11 cellular contexts compared by ENCODE assay signal in genomic region chr10:87531908-87532622, GRCh38. TPM values are rescaled to one million over a fixed set of nuclear protein-coding genes. Genes with fewer than 3 reads are reported as not detected.
DNase-seq lines count a peak whose midpoint lies in the region; ATAC-seq and TF ChIP-seq lines count a peak whose summit lies in the region.
"Had no signal": no experiment of that assay in that cellular context is flagged by ENCODE, and none has a peak within 500 bp of the region (broad histone marks: within the 10 kb centered on the region; RNA-seq: fewer than 3 reads in every experiment).

No MANE protein-coding gene starts in this region.

- TF ChIP-seq CTCF in KMS-11 (conservative IDR thresholded peaks at IDR 0.05; ENCODE audit: low read depth, low read length) (no peak), cardiac fibroblast (IDR thresholded peaks at IDR 0.05; ENCODE audit: low read depth, low read length) (no peak), right atrium auricular region (IDR thresholded peaks at IDR 0.05) (no peak), spleen (IDR thresholded peaks at IDR 0.05 in 8 of 11, conservative IDR thresholded peaks at IDR 0.05 in 3 of 11) (no peak)

- no peak overlapping the region for H3K4me2 ChIP-seq in KMS-11

- ATAC-seq in GM19351 (IDR thresholded peaks at IDR 0.05; ENCODE audit: unreplicated experiment) (no peak), HG03108 (IDR thresholded peaks at IDR 0.05; ENCODE audit: unreplicated experiment) (no peak)

- H3K36me3 ChIP-seq in KMS-11 (ENCODE audit: insufficient read depth) (no peaks in the 10 kb centered on the region), right atrium auricular region (peaks cover 15% of the 10 kb centered on the region), spleen (peaks cover 0 to 38% (median 17%) of the 10 kb centered on the region in 6 donors)

- H4K20me1 ChIP-seq in KMS-11 (ENCODE audit: insufficient read depth), result no peaks in the 10 kb centered on the region

- H3K4me3 ChIP-seq in KMS-11 (IDR thresholded peaks at IDR 0.05; ENCODE audit: insufficient read depth, low read depth, low read length), result no peak overlapping the region
- no peak overlapping the region for H3K4me3 ChIP-seq in cardiac fibroblast (replicated peaks in 1 of 2; ENCODE audit: low read depth in 2 of 2, low read length in 2 of 2)
- H3K4me3 ChIP-seq in right atrium auricular region, result no peak overlapping the region
- H3K4me3 ChIP-seq in spleen, result no peak overlapping the region
- H3K4me3 ChIP-seq: SK-N-MC had no signal

- H3K27ac ChIP-seq in KMS-11 (peak overlapping the region; percentile 19; the same call in 1 of the 2 replicates), right atrium auricular region (peak overlapping the region; percentile 43 to 49), spleen (peak overlapping the region in 6 of 8 donors; percentile 16 to 60 (median 41))
- H3K27ac ChIP-seq: SK-N-MC had no signal

- DNase-seq in cardiac fibroblast (ENCODE audit: low read depth in 2 of 2) (peak; percentile 75 to 87), right atrium auricular region (ENCODE audit: low spot score) (peak; percentile 76), spleen (no peak), CD1c-positive myeloid dendritic cell (ENCODE audit: extremely low spot score) (no peak), NCI-H2227 treated with DMSO at 0.1 percent for 48 hours (lab: John Stamatoyannopoulos, UW) (no peak)
- DNase-seq: Caco-2, kidney glomerular epithelial cell had no signal

- H3K9me3 ChIP-seq in right atrium auricular region (peaks cover 0 to 8% of the 10 kb centered on the region in 2 donors), spleen (peaks cover 0 to 10% (median 3%) of the 10 kb centered on the region in 8 donors)
- H3K9me3 ChIP-seq: Caco-2 had no signal

- no peak overlapping the region for H2AFZ ChIP-seq in KMS-11 (ENCODE audit: low read depth)

- H3K9ac ChIP-seq in KMS-11, result no peak overlapping the region

- H3K27me3 ChIP-seq in KMS-11 (ENCODE audit: insufficient read depth, low read depth) (no peaks in the 10 kb centered on the region), right atrium auricular region (no peaks in the 10 kb centered on the region), spleen (replicated peaks in 1 of 7) (no peaks in the 10 kb centered on the region)

- TF ChIP-seq POLR2A in spleen (IDR thresholded peaks at IDR 0.05), result no peak

- H3K4me1 ChIP-seq in KMS-11 (ENCODE audit: low read depth, poor library complexity, severe bottlenecking), result peaks cover 53% of the 10 kb centered on the region
- H3K4me1 ChIP-seq in right atrium auricular region, result peaks cover 0 to 3% of the 10 kb centered on the region in 2 donors
- H3K4me1 ChIP-seq in spleen, result peaks cover 0 to 20% (median 0%) of the 10 kb centered on the region in 6 donors
- H3K4me1 ChIP-seq: Caco-2 had no signal

- intact Hi-C loops in spleen (cut with DNase I; ENCODE audit: low total_unique reads), result loop anchor here (10.0 kb wide), 1 partner anchor 203 kb away; no protein-coding TSS in a partner anchor

- H3K79me2 ChIP-seq in KMS-11 (ENCODE audit: insufficient read depth, low read depth), result peaks cover 7% of the 10 kb centered on the region; the same call in 1 of the 2 replicates

- WGBS in spleen, 5 donors, result 32 to 68% (median 50%) methylated on average over 4 of the region's 4 CpGs

RNA-seq across cellular contexts. Expression of gene MINPP1, which starts 27.4 kb away (rescaled TPM):
- total RNA-seq in right atrium auricular region (10 to 100 TPM in 1 of 2 donors, 1 to 10 TPM in 1; 9.9 to 10.6 TPM), spleen (10 to 100 TPM in 6 of 7 donors, 1 to 10 TPM in 1; 9.7 to 21.3 (median 12.4) TPM)
- polyA plus RNA-seq in spleen, result 1 to 10 TPM; 5.1 to 5.9 (median 5.9) TPM

Comparison
In these comparisons a context has a peak if more than half of its experiments do, and no peak if none do; other contexts are left out.
1. DNase-seq: peak in cardiac fibroblast (2 of 2) and right atrium auricular region (single experiment); none in spleen (single experiment), CD1c-positive myeloid dendritic cell (single experiment) and NCI-H2227 treated with DMSO at 0.1 percent for 48 hours (single experiment).
2. Peak in every context shown above with its lines, with median percentiles within 50 percentile points of each other: H3K27ac ChIP-seq.